ENCODE assay signal across 8 cellular contexts in genomic region chr14:59189281-59189821, GRCh38. TPM values are rescaled to one million over a fixed set of nuclear protein-coding genes. Genes with fewer than 3 reads are reported as not detected.
DNase-seq lines count a peak whose midpoint lies in the region; ATAC-seq and TF ChIP-seq lines count a peak whose summit lies in the region.

No MANE protein-coding gene starts in this region.

- peaks cover 23% of the 10 kb centered on the region for H3K27me3 ChIP-seq in AG04450 (ENCODE audit: control insufficient read depth, insufficient read depth, low read length)
- peaks cover 1% of the 10 kb centered on the region for H3K27me3 ChIP-seq in trophoblast cell (ENCODE audit: insufficient read depth, low read length)

- POLR2A ChIA-PET in AG04450 (lab: Yijun Ruan, JAX), result interaction anchor here (0.7 to 2.2 kb wide), 5 partner anchors 24 to 240 kb away, joined by 3 to 7 read pairs (median 3); no protein-coding TSS in a partner anchor

- H3K9me3 Mint-ChIP-seq in glutamatergic neuron (ENCODE audit: unreplicated experiment), result peaks cover 19% of the 10 kb centered on the region

- H3K36me3 Mint-ChIP-seq in glutamatergic neuron (ENCODE audit: unreplicated experiment), result no peaks in the 10 kb centered on the region

- TF ChIP-seq CTCF in AG04450 (IDR thresholded peaks at IDR 0.05; ENCODE audit: low read depth, low read length), result no peak
- no peak for TF ChIP-seq CTCF in glutamatergic neuron (IDR thresholded peaks at IDR 0.05; ENCODE audit: partially characterized antibody, unreplicated experiment)
- no peak for TF ChIP-seq CTCF in omental fat pad (IDR thresholded peaks at IDR 0.05)

- H3K4me1 ChIP-seq in trophoblast cell (ENCODE audit: control insufficient read depth in 1 of 2, insufficient read depth in 2 of 2, low read length in 2 of 2) (peaks cover 4 to 13% of the 10 kb centered on the region in 2 experiments), urinary bladder (ENCODE audit: insufficient read depth) (no peaks in the 10 kb centered on the region)

- no CpG with 5 or more reads among the region's 28 CpGs for WGBS in trophoblast cell (ENCODE audit: extremely low coverage, insufficient coverage, insufficient read length)
- WGBS in urinary bladder, result under 1% methylated on average over 28 of the region's 28 CpGs

- peak overlapping the region; percentile 75 for H3K9ac ChIP-seq in trophoblast cell (ENCODE audit: low read length)

- CTCF ChIA-PET in AG04450 (lab: Charles Lee), result interaction anchor here (1.2 to 2.1 kb wide), 3 partner anchors 117 to 254 kb away, joined by 3 to 5 read pairs (median 3); no protein-coding TSS in a partner anchor

- H2AK5ac ChIP-seq in trophoblast cell (ENCODE audit: low read length), result no peak overlapping the region

- no peak for DNase-seq in AG04450 (ENCODE audit: low read depth, low spot score)
- peak; percentile 57 for DNase-seq in NCI-H526 treated with DMSO at 0.1 percent for 48 hours (lab: John Stamatoyannopoulos, UW)
- peak; percentile 23 for DNase-seq in activated gamma-delta T cell treated with Interleukin-2 at 50 U/mL for 16 hours
- DNase-seq in glutamatergic neuron, result peak; percentile 46
- peak; percentile 40 to 48 for DNase-seq in trophoblast cell
- DNase-seq in omental fat pad (ENCODE audit: low spot score), result no peak

- H3K4me3 ChIP-seq in AG04450 (ENCODE audit: low read depth, low read length), result peak overlapping the region; percentile 95
- peak overlapping the region; percentile 96 for H3K4me3 ChIP-seq in trophoblast cell (ENCODE audit: low read depth, low read length)
- H3K4me3 ChIP-seq in urinary bladder (ENCODE audit: low read depth, low read length), result peak overlapping the region; percentile 86

- H4K12ac ChIP-seq in trophoblast cell (ENCODE audit: low read depth, low read length), result peak overlapping the region; percentile 74

- peak overlapping the region; percentile 62 for H2BK12ac ChIP-seq in trophoblast cell (ENCODE audit: low read length)

- peak overlapping the region; percentile 62 for H3K27ac ChIP-seq in AG04450 (ENCODE audit: low read depth, low read length)
- H3K27ac ChIP-seq in trophoblast cell (ENCODE audit: low read depth, low read length), result peak overlapping the region; percentile 87
- peak overlapping the region; percentile 96 for H3K27ac ChIP-seq in urinary bladder (ENCODE audit: low read depth)

- H3K14ac ChIP-seq in trophoblast cell (ENCODE audit: low read length), result peak overlapping the region; percentile 86

- no peaks in the 10 kb centered on the region; the same call in 1 of the 2 replicates for H3K9me3 ChIP-seq in AG04450 (ENCODE audit: control insufficient read depth, insufficient read depth, low read length)
- no peaks in the 10 kb centered on the region for H3K9me3 ChIP-seq in trophoblast cell (ENCODE audit: insufficient read depth, low read depth, low read length)

- peak overlapping the region; percentile 72 for H4K91ac ChIP-seq in trophoblast cell (ENCODE audit: low read depth, low read length)

- H3K79me1 ChIP-seq in trophoblast cell (ENCODE audit: low read length), result peaks cover 11% of the 10 kb centered on the region

- peak overlapping the region; percentile 78 for H3K4ac ChIP-seq in trophoblast cell (ENCODE audit: low read depth, low read length)

- peak overlapping the region; percentile 99 for H3K27ac Mint-ChIP-seq in glutamatergic neuron (ENCODE audit: unreplicated experiment)

- H3K27me3 Mint-ChIP-seq in glutamatergic neuron (ENCODE audit: unreplicated experiment), result peaks cover 18% of the 10 kb centered on the region

- H3K79me2 ChIP-seq in trophoblast cell (ENCODE audit: control insufficient read depth, insufficient read depth, low read length, poor library complexity), result peaks cover 10% of the 10 kb centered on the region

- peak overlapping the region; percentile 99 for H3K4me3 Mint-ChIP-seq in glutamatergic neuron (ENCODE audit: unreplicated experiment)

- H4K8ac ChIP-seq in trophoblast cell (ENCODE audit: low read depth, low read length), result peak overlapping the region; percentile 74

- H3K4me1 Mint-ChIP-seq in glutamatergic neuron (ENCODE audit: low read depth, unreplicated experiment), result peaks cover 18% of the 10 kb centered on the region

- H3K23ac ChIP-seq in trophoblast cell (ENCODE audit: low read length), result no peak overlapping the region

- H3K36me3 ChIP-seq in trophoblast cell (ENCODE audit: control insufficient read depth in 1 of 2, insufficient read depth in 2 of 2, low read length in 2 of 2) (no peaks in the 10 kb centered on the region), urinary bladder (ENCODE audit: insufficient read depth) (no peaks in the 10 kb centered on the region)

- H2BK5ac ChIP-seq in trophoblast cell (ENCODE audit: low read depth, low read length, poor library complexity), result peak overlapping the region; percentile 74

- peak overlapping the region; percentile 64 for H2BK120ac ChIP-seq in trophoblast cell (ENCODE audit: insufficient read depth, low read length, poor library complexity)

- peak overlapping the region; percentile 98 for H3K18ac ChIP-seq in trophoblast cell (ENCODE audit: low read length)

- H2AFZ ChIP-seq in trophoblast cell (ENCODE audit: insufficient read depth, low read length, poor library complexity), result peak overlapping the region; percentile 82

- peak overlapping the region; percentile 82 for H3K4me2 ChIP-seq in trophoblast cell (ENCODE audit: low read length)

- ATAC-seq in GM19372 (IDR thresholded peaks at IDR 0.05; ENCODE audit: low read depth, unreplicated experiment) (peak; percentile 4), omental fat pad (ENCODE audit: low FRiP score) (no peak)

RNA-seq across cellular contexts. Expression of gene DAAM1, which starts 0.9 kb away (rescaled TPM):
- polyA plus RNA-seq in AG04450 (2011; rRNA removed), result 5.9 and 9.8 TPM in 2 replicates
- polyA minus RNA-seq in AG04450 (2011; rRNA and poly(A)+ RNA removed), result 16.8 and 19.6 TPM in 2 replicates
- total RNA-seq in glutamatergic neuron (ENCODE audit: unreplicated experiment), result 146 TPM
- 38.2 and 39.7 TPM in 2 replicates for polyA plus RNA-seq in trophoblast cell (2013)
- total RNA-seq in urinary bladder, result 85.2 TPM
- 24.2 TPM for polyA plus RNA-seq in urinary bladder
- 10 to 100 TPM; 49.8 to 73.6 (median 51.6) TPM for total RNA-seq in omental fat pad

Comparison
In these comparisons a context has a peak if more than half of its experiments do, and no peak if none do; other contexts are left out.
1. DNase-seq: peak in NCI-H526 treated with DMSO at 0.1 percent for 48 hours (single experiment), activated gamma-delta T cell treated with Interleukin-2 at 50 U/mL for 16 hours (single experiment), glutamatergic neuron (single experiment) and trophoblast cell (2 of 2); none in AG04450 (single experiment) and omental fat pad (single experiment).
2. Peak in every context shown above with its lines, with median percentiles within 50 percentile points of each other: H3K27ac ChIP-seq and H3K4me3 ChIP-seq.